Comparison of ENCODE assay signal across 1 cellular context in genomic region chr22:46726986-46727317, GRCh38.
TF ChIP-seq lines count a peak whose summit lies in the region.

No MANE protein-coding gene starts in this region.

TF ChIP-seq in GM12878, 131 proteins besides CTCF, POLR2A, EP300 and RAD21 (continued from another document):
- TF ChIP-seq CUX1 (IDR thresholded peaks at IDR 0.05; ENCODE audit: insufficient replicate concordance, low read depth, low read length) (no peak), IKZF2 (IDR thresholded peaks at IDR 0.05) (no peak), TAF1 (IDR thresholded peaks at IDR 0.05; ENCODE audit: borderline replicate concordance, low read depth, low read length) (no peak), TCF3 (IDR thresholded peaks at IDR 0.05; ENCODE audit: borderline replicate concordance, insufficient read depth, low read depth, low read length) (no peak), CHD1 (IDR thresholded peaks at IDR 0.05; ENCODE audit: low read depth, low read length) (no peak), MEF2B (IDR thresholded peaks at IDR 0.05; ENCODE audit: partially characterized antibody, poor library complexity, severe bottlenecking) (peak; percentile 54), ATF2 (IDR thresholded peaks at IDR 0.05; ENCODE audit: low read length) (no peak), MEF2A (IDR thresholded peaks at IDR 0.05; ENCODE audit: insufficient read depth, low read depth, low read length) (no peak), KDM1A (IDR thresholded peaks at IDR 0.05; ENCODE audit: borderline replicate concordance) (no peak), BACH1 (IDR thresholded peaks at IDR 0.05; ENCODE audit: borderline replicate concordance) (no peak)
TF ChIP-seq in GM12878: peak in this region for 6.
